In the genomic region with DNA sequence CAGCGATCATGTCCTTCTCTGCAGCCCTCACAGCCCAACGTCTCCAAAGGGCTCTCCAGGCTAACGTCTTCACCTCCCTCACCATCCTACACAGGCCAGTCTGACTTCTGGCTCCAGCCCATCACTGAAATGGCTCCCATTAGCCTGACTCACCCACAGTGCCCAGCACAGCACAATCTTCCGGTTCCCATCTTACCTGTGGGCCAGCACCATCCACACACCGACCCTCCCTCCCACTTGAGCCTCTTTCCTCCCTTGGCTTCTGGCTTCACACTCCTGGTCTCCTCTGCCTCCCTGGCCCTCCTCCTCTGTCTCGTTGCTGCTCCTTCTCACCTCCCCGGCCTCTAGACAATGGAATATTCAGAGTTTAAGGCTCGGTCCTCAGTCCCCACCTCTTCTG, we compare ENCODE assay signal across 38 cellular contexts. TPM values are rescaled to one million over a fixed set of nuclear protein-coding genes. Genes with fewer than 3 reads are reported as not detected.
"Had no signal": no experiment of that assay in that cellular context is flagged by ENCODE, and none has a peak within 500 bp of the region (broad histone marks: within the 10 kb centered on the region; RNA-seq: fewer than 3 reads in every experiment).

No MANE protein-coding gene starts in this region.

- H3K9me3 ChIP-seq: ascending aorta had no signal

- H3K9me3 Mint-ChIP-seq: activated CD4-positive, alpha-beta memory T cell treated with anti-CD3 and anti-CD28 coated beads, Interleukin-2, amount 10 ng/mL, durations not matched to agents 7 days and 5 days; activated CD4-positive, alpha-beta T cell treated with anti-CD3 and anti-CD28 coated beads, Interleukin-2, amount 10 ng/mL, durations not matched to agents 7 days and 5 days; activated naive CD4-positive, alpha-beta T cell treated with anti-CD3 and anti-CD28 coated beads, Interleukin-2, amount 50 U/mL, for 24 hours; activated naive CD8-positive, alpha-beta T cell treated with anti-CD3 and anti-CD28 coated beads, Interleukin-2, amount 10 ng/mL, durations not matched to agents 7 days and 5 days; activated naive CD8-positive, alpha-beta T cell treated with anti-CD3 and anti-CD28 coated beads, Interleukin-2, amount 50 U/mL, for 24 hours; activated T-cell treated with anti-CD3 and anti-CD28 coated beads, Interleukin-2, amount 50 U/mL, for 24 hours; activated T-helper 2 cell treated with anti-CD3 and anti-CD28 coated beads, Interferon-gamma antibody, Interleukin-2, Interleukin-4, amounts not matched to agents 10 μg/mL and 5 μg/mL and 100 μg/mL, durations not matched to agents 14 hours and 24 hours and 36 hours; brain; central memory CD8-positive, alpha-beta T cell; T-helper 1 cell treated with Interleukin-12 subunit alpha and Interleukin-12 subunit beta and Interleukin-4 antibody, amounts not matched to agents 30 μg/mL and 1 μg/mL, for 36 hours; T-helper 2 cell treated with Interferon-gamma antibody and Interleukin-4, amounts not matched to agents 5 μg/mL and 100 μg/mL, for 36 hours; WTC11 had no signal

- H3K36me3 Mint-ChIP-seq: activated CD8-positive, alpha-beta memory T cell treated with anti-CD3 and anti-CD28 coated beads, Interleukin-2, amount 10 ng/mL, durations not matched to agents 7 days and 5 days; activated naive CD4-positive, alpha-beta T cell treated with anti-CD3 and anti-CD28 coated beads, Interleukin-2, amount 10 ng/mL, durations not matched to agents 7 days and 5 days; activated naive CD4-positive, alpha-beta T cell treated with anti-CD3 and anti-CD28 coated beads, Interleukin-2, amount 50 U/mL, for 24 hours; activated naive CD8-positive, alpha-beta T cell; activated naive CD8-positive, alpha-beta T cell treated with anti-CD3 and anti-CD28 coated beads, Interleukin-2, amount 10 ng/mL, durations not matched to agents 7 days and 5 days; brain; WTC11 had no signal

- H3K4me3 Mint-ChIP-seq: activated CD4-positive, alpha-beta memory T cell treated with anti-CD3 and anti-CD28 coated beads, Interleukin-2, amount 10 ng/mL, durations not matched to agents 7 days and 5 days; activated CD4-positive, alpha-beta T cell treated with anti-CD3 and anti-CD28 coated beads for 36 hours; activated CD4-positive, alpha-beta T cell treated with anti-CD3 and anti-CD28 coated beads, Interleukin-2, amount 10 ng/mL, durations not matched to agents 7 days and 5 days; activated CD8-positive, alpha-beta memory T cell treated with anti-CD3 and anti-CD28 coated beads, Interleukin-2, amount 10 ng/mL, durations not matched to agents 7 days and 5 days; activated naive CD4-positive, alpha-beta T cell treated with anti-CD3 and anti-CD28 coated beads, Interleukin-2, amount 10 ng/mL, durations not matched to agents 7 days and 5 days; activated naive CD4-positive, alpha-beta T cell treated with anti-CD3 and anti-CD28 coated beads, Interleukin-2, amount 50 U/mL, for 24 hours; activated naive CD8-positive, alpha-beta T cell; activated naive CD8-positive, alpha-beta T cell treated with anti-CD3 and anti-CD28 coated beads, Interleukin-2, amount 10 ng/mL, durations not matched to agents 7 days and 5 days; activated naive CD8-positive, alpha-beta T cell treated with anti-CD3 and anti-CD28 coated beads, Interleukin-2, amount 50 U/mL, for 24 hours; activated T-cell treated with anti-CD3 and anti-CD28 coated beads, Interleukin-2, amount 50 U/mL, for 24 hours; brain; central memory CD8-positive, alpha-beta T cell; T-helper 1 cell treated with Interleukin-12 subunit alpha and Interleukin-12 subunit beta and Interleukin-4 antibody, amounts not matched to agents 30 μg/mL and 1 μg/mL, for 36 hours; T-helper 2 cell treated with Interferon-gamma antibody and Interleukin-4, amounts not matched to agents 5 μg/mL and 100 μg/mL, for 36 hours; WTC11 had no signal

- DNase-seq: activated CD4-positive, alpha-beta memory T cell treated with anti-CD3 and anti-CD28 coated beads, Interleukin-2, amount 10 ng/mL, durations not matched to agents 7 days and 5 days; activated CD4-positive, alpha-beta T cell treated with anti-CD3 and anti-CD28 coated beads for 1 hour; activated CD4-positive, alpha-beta T cell treated with anti-CD3 and anti-CD28 coated beads for 36 hours; activated CD4-positive, alpha-beta T cell treated with anti-CD3 and anti-CD28 coated beads for 48 hours; activated CD4-positive, alpha-beta T cell treated with anti-CD3 and anti-CD28 coated beads, Interleukin-2, amount 10 ng/mL, durations not matched to agents 7 days and 5 days; activated CD4-positive, alpha-beta T cell treated with anti-CD3 and anti-CD28 coated beads, Interleukin-2, amount 50 U/mL, for 48 hours; activated CD4-positive, CD25-positive, alpha-beta regulatory T cell; activated CD8-positive, alpha-beta memory T cell treated with anti-CD3 and anti-CD28 coated beads for 24 hours; activated CD8-positive, alpha-beta memory T cell treated with anti-CD3 and anti-CD28 coated beads, Interleukin-2, amount 10 ng/mL, durations not matched to agents 7 days and 5 days; activated CD8-positive, alpha-beta memory T cell treated with anti-CD3 and anti-CD28 coated beads, Interleukin-2, amount 50 U/mL, for 48 hours; activated effector memory CD4-positive, alpha-beta T cell treated with Interleukin-2 at 50 U/mL for 16 hours; activated gamma-delta T cell; activated naive CD4-positive, alpha-beta T cell treated with anti-CD3 and anti-CD28 coated beads, Interleukin-2, amount 10 ng/mL, durations not matched to agents 7 days and 5 days; activated naive CD4-positive, alpha-beta T cell treated with Interleukin-2 at 50 U/mL for 16 hours; activated naive CD8-positive, alpha-beta T cell treated with anti-CD3 and anti-CD28 coated beads, Interleukin-2, amount 10 ng/mL, durations not matched to agents 7 days and 5 days; activated naive CD8-positive, alpha-beta T cell treated with anti-CD3 and anti-CD28 coated beads, Interleukin-2, amount 50 U/mL, for 24 hours; activated T-cell treated with anti-CD3 and anti-CD28 coated beads, Interleukin-2, amount 50 U/mL, for 24 hours; activated T-cell treated with anti-CD3 and anti-CD28 coated beads, Interleukin-2, amount 50 U/mL, for 48 hours; amygdala; anterior cingulate cortex; caudate nucleus; cerebellar nuclear complex; T-helper 1 cell; T-helper 2 cell; T-helper 9 cell; WERI-Rb-1 had no signal

- ATAC-seq: activated CD4-positive, alpha-beta T cell treated with anti-CD3 and anti-CD28 coated beads for 36 hours; activated CD4-positive, CD25-positive, alpha-beta regulatory T cell treated with anti-CD3 and anti-CD28 coated beads, Interleukin-2, amount 50 U/mL, for 24 hours; activated CD8-positive, alpha-beta memory T cell treated with anti-CD3 and anti-CD28 coated beads, Interleukin-2, amount 10 ng/mL, durations not matched to agents 7 days and 5 days; activated naive CD8-positive, alpha-beta T cell treated with anti-CD3 and anti-CD28 coated beads, Interleukin-2, amount 50 U/mL, for 24 hours; WTC11 had no signal

- H3K27ac ChIP-seq: ascending aorta, cardiac muscle cell, WERI-Rb-1 had no signal

- H3K4me3 ChIP-seq: ascending aorta, cardiac muscle cell had no signal

- H3K27ac Mint-ChIP-seq: activated CD4-positive, alpha-beta memory T cell treated with anti-CD3 and anti-CD28 coated beads, Interleukin-2, amount 10 ng/mL, durations not matched to agents 7 days and 5 days; activated CD4-positive, alpha-beta T cell treated with anti-CD3 and anti-CD28 coated beads for 36 hours; activated CD4-positive, alpha-beta T cell treated with anti-CD3 and anti-CD28 coated beads, Interleukin-2, amount 10 ng/mL, durations not matched to agents 7 days and 5 days; activated CD8-positive, alpha-beta memory T cell treated with anti-CD3 and anti-CD28 coated beads, Interleukin-2, amount 10 ng/mL, durations not matched to agents 7 days and 5 days; activated naive CD4-positive, alpha-beta T cell treated with anti-CD3 and anti-CD28 coated beads, Interleukin-2, amount 10 ng/mL, durations not matched to agents 7 days and 5 days; activated naive CD4-positive, alpha-beta T cell treated with anti-CD3 and anti-CD28 coated beads, Interleukin-2, amount 50 U/mL, for 24 hours; activated naive CD8-positive, alpha-beta T cell; activated naive CD8-positive, alpha-beta T cell treated with anti-CD3 and anti-CD28 coated beads, Interleukin-2, amount 50 U/mL, for 24 hours; activated T-cell treated with anti-CD3 and anti-CD28 coated beads, Interleukin-2, amount 50 U/mL, for 24 hours; activated T-helper 2 cell treated with anti-CD3 and anti-CD28 coated beads, Interferon-gamma antibody, Interleukin-2, Interleukin-4, amounts not matched to agents 10 μg/mL and 5 μg/mL and 100 μg/mL, durations not matched to agents 14 hours and 24 hours and 36 hours; T-helper 1 cell treated with Interleukin-12 subunit alpha and Interleukin-12 subunit beta and Interleukin-4 antibody, amounts not matched to agents 30 μg/mL and 1 μg/mL, for 36 hours; T-helper 2 cell treated with Interferon-gamma antibody and Interleukin-4, amounts not matched to agents 5 μg/mL and 100 μg/mL, for 36 hours; WTC11 had no signal

- H3K27me3 Mint-ChIP-seq: activated CD4-positive, alpha-beta T cell treated with anti-CD3 and anti-CD28 coated beads for 36 hours; activated naive CD4-positive, alpha-beta T cell treated with anti-CD3 and anti-CD28 coated beads, Interleukin-2, amount 50 U/mL, for 24 hours; activated naive CD8-positive, alpha-beta T cell; activated naive CD8-positive, alpha-beta T cell treated with anti-CD3 and anti-CD28 coated beads, Interleukin-2, amount 50 U/mL, for 24 hours; activated T-cell treated with anti-CD3 and anti-CD28 coated beads, Interleukin-2, amount 50 U/mL, for 24 hours; central memory CD8-positive, alpha-beta T cell had no signal

- H3K36me3 ChIP-seq: ascending aorta, cardiac muscle cell, WERI-Rb-1 had no signal

- H3K27me3 ChIP-seq: ascending aorta had no signal

- FAIRE-seq: bronchial epithelial cell had no signal

RNA-seq across cellular contexts. Expression of a gene that starts 51.2 kb away (rescaled TPM):
- polyA plus RNA-seq: cardiac muscle cell had no signal
